Comparison of ENCODE assay signal across 1 cellular context in genomic region chr7:3027005-3027404, GRCh38.
TF ChIP-seq lines count a peak whose summit lies in the region.

No MANE protein-coding gene starts in this region.

TF ChIP-seq in SK-N-SH treated with all-trans-retinoic acid at 6 μM for 48 hours, 23 proteins besides CTCF, POLR2A, EP300 and RAD21:
- TF ChIP-seq BACH2 (CRISPR knock-in tag; IDR thresholded peaks at IDR 0.05; ENCODE audit: borderline replicate concordance) (no peak), ESRRG (CRISPR knock-in tag; IDR thresholded peaks at IDR 0.05) (no peak), ZNF70 (CRISPR knock-in tag; IDR thresholded peaks at IDR 0.05) (peak; percentile 24; the same call in 1 of the 2 replicates), ZFP30 (CRISPR knock-in tag; IDR thresholded peaks at IDR 0.05) (no peak), POU6F1 (CRISPR knock-in tag; IDR thresholded peaks at IDR 0.05; ENCODE audit: borderline replicate concordance, low read depth) (no peak), ZNF565 (CRISPR knock-in tag; conservative IDR thresholded peaks at IDR 0.05; ENCODE audit: low read depth) (no peak), ZNF8 (CRISPR knock-in tag; IDR thresholded peaks at IDR 0.05) (no peak), ZC3H10 (CRISPR knock-in tag; IDR thresholded peaks at IDR 0.05) (no peak), SNAI2 (CRISPR knock-in tag; IDR thresholded peaks at IDR 0.05) (no peak), RARB (CRISPR knock-in tag; IDR thresholded peaks at IDR 0.05) (no peak), TOX (CRISPR knock-in tag; IDR thresholded peaks at IDR 0.05; ENCODE audit: borderline replicate concordance) (no peak), TCF4 (CRISPR knock-in tag; IDR thresholded peaks at IDR 0.05; ENCODE audit: borderline replicate concordance) (peak; percentile 77; the same call in 1 of the 2 replicates), TSHZ2 (CRISPR knock-in tag; IDR thresholded peaks at IDR 0.05) (peak; percentile 84; the same call in 1 of the 2 replicates), GLIS3 (CRISPR knock-in tag; IDR thresholded peaks at IDR 0.05) (no peak), PPARA (CRISPR knock-in tag; IDR thresholded peaks at IDR 0.05; ENCODE audit: borderline replicate concordance) (no peak), CSDC2 (CRISPR knock-in tag; IDR thresholded peaks at IDR 0.05) (no peak), ARNTL (CRISPR knock-in tag; IDR thresholded peaks at IDR 0.05; ENCODE audit: borderline replicate concordance, low read depth) (no peak), CREB5 (CRISPR knock-in tag; IDR thresholded peaks at IDR 0.05; ENCODE audit: low read depth) (no peak), ISL1 (CRISPR knock-in tag; IDR thresholded peaks at IDR 0.05) (no peak), CSRNP3 (CRISPR knock-in tag; IDR thresholded peaks at IDR 0.05) (no peak), OSR1 (CRISPR knock-in tag; IDR thresholded peaks at IDR 0.05) (no peak), ZFP3 (CRISPR knock-in tag; IDR thresholded peaks at IDR 0.05) (no peak), PATZ1 (CRISPR knock-in tag; IDR thresholded peaks at IDR 0.05; ENCODE audit: borderline replicate concordance) (no peak)
